Comparison of ENCODE assay signal across 8 cellular contexts in genomic region chr22:29307658-29308147, GRCh38. TPM values are rescaled to one million over a fixed set of nuclear protein-coding genes. Genes with fewer than 3 reads are reported as not detected.
DNase-seq lines count a peak whose midpoint lies in the region; ATAC-seq and TF ChIP-seq lines count a peak whose summit lies in the region.

No MANE protein-coding gene starts in this region.

- no peaks in the 10 kb centered on the region for H3K9me3 Mint-ChIP-seq in activated naive CD4-positive, alpha-beta T cell treated with anti-CD3 and anti-CD28 coated beads, Interleukin-2, amount 10 ng/mL, durations not matched to agents 7 days and 5 days
- H3K9me3 Mint-ChIP-seq in activated naive CD4-positive, alpha-beta T cell treated with anti-CD3 and anti-CD28 coated beads, Interleukin-2, amount 50 U/mL, for 72 hours, result no peaks in the 10 kb centered on the region
- H3K9me3 Mint-ChIP-seq in memory B cell, result no peaks in the 10 kb centered on the region

- H3K4me1 ChIP-seq in breast epithelium (peaks cover 27 to 32% of the 10 kb centered on the region in 2 donors), upper lobe of left lung (peaks cover 55 to 72% (median 61%) of the 10 kb centered on the region in 4 donors)

- H3K27me3 Mint-ChIP-seq in activated naive CD4-positive, alpha-beta T cell treated with anti-CD3 and anti-CD28 coated beads, Interleukin-2, amount 10 ng/mL, durations not matched to agents 7 days and 5 days, result peaks cover 67% of the 10 kb centered on the region
- peaks cover 21% of the 10 kb centered on the region for H3K27me3 Mint-ChIP-seq in memory B cell

- TF ChIP-seq EP300 in upper lobe of left lung (IDR thresholded peaks at IDR 0.05), result no peak

- peak overlapping the region; percentile 89 to 93 for H3K27ac ChIP-seq in breast epithelium
- H3K27ac ChIP-seq in upper lobe of left lung, result peak overlapping the region; percentile 76 to 90 (median 86)

- intact Hi-C loops in breast epithelium (cut with DNase I; ENCODE audit: low total_unique reads), result no loop called here

- H3K27me3 ChIP-seq in breast epithelium (no peaks in the 10 kb centered on the region), upper lobe of left lung (no peaks in the 10 kb centered on the region)

- no peak for TF ChIP-seq CTCF in breast epithelium (IDR thresholded peaks at IDR 0.05)
- no peak for TF ChIP-seq CTCF in upper lobe of left lung (IDR thresholded peaks at IDR 0.05)

- peak overlapping the region; percentile 84 for H3K4me3 Mint-ChIP-seq in activated naive CD4-positive, alpha-beta T cell treated with anti-CD3 and anti-CD28 coated beads, Interleukin-2, amount 10 ng/mL, durations not matched to agents 7 days and 5 days
- H3K4me3 Mint-ChIP-seq in memory B cell, result peak overlapping the region; percentile 81

- DNase-seq in activated naive CD4-positive, alpha-beta T cell treated with anti-CD3 and anti-CD28 coated beads, Interleukin-2, amount 10 ng/mL, durations not matched to agents 7 days and 5 days, result no peak
- no peak for DNase-seq in activated naive CD4-positive, alpha-beta T cell treated with anti-CD3 and anti-CD28 coated beads, Interleukin-2, amount 50 U/mL, for 72 hours (ENCODE audit: low spot score in 2 of 2)
- no peak for DNase-seq in breast epithelium (ENCODE audit: low spot score in 2 of 2)
- no peak for DNase-seq in memory B cell (ENCODE audit: low spot score in 2 of 2)
- no peak for DNase-seq in upper lobe of left lung

- H3K4me1 Mint-ChIP-seq in activated naive CD4-positive, alpha-beta T cell treated with anti-CD3 and anti-CD28 coated beads, Interleukin-2, amount 10 ng/mL, durations not matched to agents 7 days and 5 days, result peaks cover 47% of the 10 kb centered on the region
- peaks cover 23% of the 10 kb centered on the region for H3K4me1 Mint-ChIP-seq in memory B cell

- H3K4me3 ChIP-seq in breast epithelium (peak overlapping the region; percentile 74 to 93 (median 88)), upper lobe of left lung (peak overlapping the region; percentile 67 to 79 (median 72))

- 75 to 88% methylated on average over 9 to 17 of the region's 17 CpGs for WGBS in upper lobe of left lung, 2 donors

- H3K27ac Mint-ChIP-seq in activated naive CD4-positive, alpha-beta T cell treated with anti-CD3 and anti-CD28 coated beads, Interleukin-2, amount 10 ng/mL, durations not matched to agents 7 days and 5 days, result no peak overlapping the region
- no peak overlapping the region for H3K27ac Mint-ChIP-seq in activated naive CD4-positive, alpha-beta T cell treated with anti-CD3 and anti-CD28 coated beads, Interleukin-2, amount 50 U/mL, for 72 hours
- no peak overlapping the region for H3K27ac Mint-ChIP-seq in memory B cell

- CTCF ChIA-PET in activated naive CD4-positive, alpha-beta T cell treated with anti-CD3 and anti-CD28 coated beads, Interleukin-2, amount 10 ng/mL, durations not matched to agents 7 days and 5 days (lab: Charles Lee), result no interaction called here

- no peaks in the 10 kb centered on the region for H3K9me3 ChIP-seq in breast epithelium
- no peaks in the 10 kb centered on the region for H3K9me3 ChIP-seq in upper lobe of left lung

- no peak for TF ChIP-seq POLR2A in breast epithelium (IDR thresholded peaks at IDR 0.05)
- TF ChIP-seq POLR2A in upper lobe of left lung (IDR thresholded peaks at IDR 0.05), result no peak

- ATAC-seq in activated naive CD4-positive, alpha-beta T cell treated with anti-CD3 and anti-CD28 coated beads, Interleukin-2, amount 50 U/mL, for 72 hours, result no peak
- no peak for ATAC-seq in memory B cell (ENCODE audit: low read depth)
- no peak for ATAC-seq in upper lobe of left lung (ENCODE audit: low FRiP score in 2 of 2)
- no peak for ATAC-seq in GM18511 (IDR thresholded peaks at IDR 0.05; ENCODE audit: unreplicated experiment)
- ATAC-seq in GM19324 (IDR thresholded peaks at IDR 0.05; ENCODE audit: low FRiP score, unreplicated experiment), result no peak
- ATAC-seq in GM21390 (IDR thresholded peaks at IDR 0.05; ENCODE audit: unreplicated experiment), result no peak

- H3K36me3 ChIP-seq in breast epithelium (no peaks in the 10 kb centered on the region), upper lobe of left lung (no peaks in the 10 kb centered on the region)

- no peaks in the 10 kb centered on the region for H3K36me3 Mint-ChIP-seq in activated naive CD4-positive, alpha-beta T cell treated with anti-CD3 and anti-CD28 coated beads, Interleukin-2, amount 10 ng/mL, durations not matched to agents 7 days and 5 days
- H3K36me3 Mint-ChIP-seq in activated naive CD4-positive, alpha-beta T cell treated with anti-CD3 and anti-CD28 coated beads, Interleukin-2, amount 50 U/mL, for 72 hours, result no peaks in the 10 kb centered on the region
- H3K36me3 Mint-ChIP-seq in memory B cell, result no peaks in the 10 kb centered on the region

RNA-seq across cellular contexts. Expression of gene GAS2L1, which starts 1.3 kb away (rescaled TPM):
- total RNA-seq in activated naive CD4-positive, alpha-beta T cell treated with anti-CD3 and anti-CD28 coated beads, Interleukin-2, amount 50 U/mL, for 72 hours, result 1 to 10 TPM in 1 of 2 donors, under 1 TPM in 1; 0.36 to 1.5 TPM
- total RNA-seq in breast epithelium (10 to 100 TPM; 12.2 to 19.3 (median 15.7) TPM), upper lobe of left lung (10 to 100 TPM; 14.4 to 63.4 (median 36.1) TPM)

RNA-seq across cellular contexts. Expression of gene RASL10A, which starts 7.8 kb away (rescaled TPM):
- total RNA-seq in activated naive CD4-positive, alpha-beta T cell treated with anti-CD3 and anti-CD28 coated beads, Interleukin-2, amount 50 U/mL, for 72 hours, result under 1 TPM; 0.20 to 0.78 TPM
- total RNA-seq in breast epithelium (1 to 10 TPM; 2.7 to 4.7 (median 4.3) TPM), upper lobe of left lung (10 to 100 TPM in 1 of 6 donors, 1 to 10 TPM in 5; 1.2 to 33.5 (median 2.0) TPM)

RNA-seq across cellular contexts. Expression of gene EWSR1, which starts 39.6 kb away (rescaled TPM):
- 100 to 1,000 TPM; 257 to 320 TPM for total RNA-seq in activated naive CD4-positive, alpha-beta T cell treated with anti-CD3 and anti-CD28 coated beads, Interleukin-2, amount 50 U/mL, for 72 hours
- total RNA-seq in breast epithelium (100 to 1,000 TPM; 165 to 224 (median 220) TPM), upper lobe of left lung (100 to 1,000 TPM; 156 to 293 (median 183) TPM)

RNA-seq across cellular contexts. Expression of gene RHBDD3, which starts 39.9 kb away (rescaled TPM):
- 10 to 100 TPM; 19.6 to 29.5 TPM for total RNA-seq in activated naive CD4-positive, alpha-beta T cell treated with anti-CD3 and anti-CD28 coated beads, Interleukin-2, amount 50 U/mL, for 72 hours
- total RNA-seq in breast epithelium (10 to 100 TPM; 16.2 to 31.8 (median 28.2) TPM), upper lobe of left lung (10 to 100 TPM; 17.3 to 47.1 (median 27.9) TPM)

Comparison
In these comparisons a context has a peak if more than half of its experiments do, and no peak if none do; other contexts are left out.
1. RNA of gene GAS2L1, which starts 1.3 kb away (total RNA-seq): 14.4 to 63.4 TPM in upper lobe of left lung and 12.2 to 19.3 TPM in breast epithelium; 0.36 to 1.5 TPM in activated naive CD4-positive, alpha-beta T cell treated with anti-CD3 and anti-CD28 coated beads, Interleukin-2, amount 50 U/mL, for 72 hours; every median in the first group is over 4 times any median in the second.